ENCODE assay signal across 29 cellular contexts in genomic region chr3:197355713-197356112, GRCh38. TPM values are rescaled to one million over a fixed set of nuclear protein-coding genes. Genes with fewer than 3 reads are reported as not detected.
A peak's percentile ranks its signal among the peaks of the same experiment; 100 is the strongest.
DNase-seq lines count a peak whose midpoint lies in the region; ATAC-seq, FAIRE-seq and TF ChIP-seq lines count a peak whose summit lies in the region.
"Had no signal": no experiment of that assay in that cellular context is flagged by ENCODE, and none has a peak within 500 bp of the region (broad histone marks: within the 10 kb centered on the region; RNA-seq: fewer than 3 reads in every experiment).

No MANE protein-coding gene starts in this region.

- ATAC-seq in HG03159 (IDR thresholded peaks at IDR 0.05; ENCODE audit: unreplicated experiment): no peak
- ATAC-seq: activated CD8-positive, alpha-beta memory T cell treated with anti-CD3 and anti-CD28 coated beads, Interleukin-2, amount 10 ng/mL, durations not matched to agents 7 days and 5 days; body of pancreas; HCT116; stimulated activated naive CD8-positive, alpha-beta T cell treated with anti-CD3 and anti-CD28 coated beads, Interleukin-15, amount 100 ng/mL, for 72 hours had no signal

- no peak overlapping the region for H3K4me3 ChIP-seq in BLaER1 treated with 17β-estradiol and CSF1 and Interleukin-3, amounts not matched to agents 10 nM and 100 nM
- H3K4me3 ChIP-seq in A673 (ENCODE audit: low read depth, low read length, poor library complexity, severe bottlenecking): no peak overlapping the region
- H3K4me3 ChIP-seq: body of pancreas, prostate gland, skin epidermis, transverse colon had no signal

- H3K27me3 Mint-ChIP-seq in activated CD4-positive, alpha-beta memory T cell treated with anti-CD3 and anti-CD28 coated beads, Interleukin-2, amount 10 ng/mL, durations not matched to agents 7 days and 5 days: peaks cover 15% of the 10 kb centered on the region

- peaks cover 27 to 51% (median 49%) of the 10 kb centered on the region in 10 experiments for H3K4me1 ChIP-seq in BLaER1 treated with 17β-estradiol and CSF1 and Interleukin-3, amounts not matched to agents 10 nM and 100 nM
- no peaks in the 10 kb centered on the region for H3K4me1 ChIP-seq in A673 (ENCODE audit: insufficient read depth, low read length, poor library complexity, severe bottlenecking)
- H3K4me1 ChIP-seq: prostate gland had no signal

- peaks cover 0 to 6% (median 0%) of the 10 kb centered on the region in 11 experiments; a peak in 2 of 22 replicates for H3K27me3 ChIP-seq in BLaER1 treated with 17β-estradiol and CSF1 and Interleukin-3, amounts not matched to agents 10 nM and 100 nM
- H3K27me3 ChIP-seq in A673 (replicated peaks; ENCODE audit: insufficient read depth, low read depth, low read length, poor library complexity): no peaks in the 10 kb centered on the region
- H3K27me3 ChIP-seq: body of pancreas, SJSA1, transverse colon had no signal

- H3K4me2 ChIP-seq in BLaER1 treated with 17β-estradiol and CSF1 and Interleukin-3, amounts not matched to agents 10 nM and 100 nM: peak overlapping the region; percentile 89 to 96 (median 93)

- H3K27ac Mint-ChIP-seq in activated CD4-positive, alpha-beta memory T cell treated with anti-CD3 and anti-CD28 coated beads, Interleukin-2, amount 10 ng/mL, durations not matched to agents 7 days and 5 days: no peak overlapping the region
- H3K27ac Mint-ChIP-seq: activated B cell treated with CpG ODN at 0.5 μM for 24 hours; activated CD8-positive, alpha-beta memory T cell treated with anti-CD3 and anti-CD28 coated beads, Interleukin-2, amount 10 ng/mL, durations not matched to agents 7 days and 5 days had no signal

- CTCF ChIA-PET in activated CD4-positive, alpha-beta memory T cell treated with anti-CD3 and anti-CD28 coated beads, Interleukin-2, amount 10 ng/mL, durations not matched to agents 7 days and 5 days (lab: Charles Lee): no interaction called here
- CTCF ChIA-PET in A673 (lab: Charles Lee): no interaction called here

- peak overlapping the region in 1 of 11 experiments; percentile 69; a peak in 1 of 22 replicates for H3K9ac ChIP-seq in BLaER1 treated with 17β-estradiol and CSF1 and Interleukin-3, amounts not matched to agents 10 nM and 100 nM

- no peak overlapping the region for H3K4me3 Mint-ChIP-seq in activated CD4-positive, alpha-beta memory T cell treated with anti-CD3 and anti-CD28 coated beads, Interleukin-2, amount 10 ng/mL, durations not matched to agents 7 days and 5 days
- H3K4me3 Mint-ChIP-seq: activated B cell treated with CpG ODN at 0.5 μM for 24 hours; activated CD8-positive, alpha-beta memory T cell treated with anti-CD3 and anti-CD28 coated beads, Interleukin-2, amount 10 ng/mL, durations not matched to agents 7 days and 5 days; stimulated activated naive CD8-positive, alpha-beta T cell treated with anti-CD3 and anti-CD28 coated beads, Interleukin-15, amount 100 ng/mL, for 72 hours had no signal

- 0 out of 22 replicates have a peak overlapping the region, but pooled peaks of 1 of the 11 experiments have one; percentile 70 for H3K27ac ChIP-seq in BLaER1 treated with 17β-estradiol and CSF1 and Interleukin-3, amounts not matched to agents 10 nM and 100 nM
- H3K27ac ChIP-seq in A673 (ENCODE audit: low read depth, low read length, poor library complexity, severe bottlenecking): no peak overlapping the region
- H3K27ac ChIP-seq: body of pancreas, prostate gland, SJSA1 had no signal

- peaks cover 2% of the 10 kb centered on the region for H3K36me3 Mint-ChIP-seq in activated CD4-positive, alpha-beta memory T cell treated with anti-CD3 and anti-CD28 coated beads, Interleukin-2, amount 10 ng/mL, durations not matched to agents 7 days and 5 days (ENCODE audit: low read depth)

- H3K4me1 Mint-ChIP-seq in activated CD4-positive, alpha-beta memory T cell treated with anti-CD3 and anti-CD28 coated beads, Interleukin-2, amount 10 ng/mL, durations not matched to agents 7 days and 5 days: no peaks in the 10 kb centered on the region
- H3K4me1 Mint-ChIP-seq: activated B cell treated with CpG ODN at 0.5 μM for 24 hours; activated CD8-positive, alpha-beta memory T cell treated with anti-CD3 and anti-CD28 coated beads, Interleukin-2, amount 10 ng/mL, durations not matched to agents 7 days and 5 days; stimulated activated naive CD8-positive, alpha-beta T cell treated with anti-CD3 and anti-CD28 coated beads, Interleukin-15, amount 100 ng/mL, for 72 hours had no signal

- POLR2A ChIA-PET in activated CD4-positive, alpha-beta memory T cell treated with anti-CD3 and anti-CD28 coated beads, Interleukin-2, amount 10 ng/mL, durations not matched to agents 7 days and 5 days (lab: Charles Lee): no interaction called here
- POLR2A ChIA-PET in A673 (lab: Charles Lee; ENCODE audit: low non-redundant PET): no interaction called here

- DNase-seq in RCC 7860 (ENCODE audit: low spot score): peak; percentile 30
- DNase-seq in glomerular visceral epithelial cell (ENCODE audit: extremely low spot score): peak; percentile 60
- peak; percentile 23 for DNase-seq in posterior vena cava (ENCODE audit: low spot score)
- no peak for DNase-seq in activated CD4-positive, alpha-beta memory T cell treated with anti-CD3 and anti-CD28 coated beads, Interleukin-2, amount 10 ng/mL, durations not matched to agents 7 days and 5 days
- no peak for DNase-seq in A673 (ENCODE audit: low spot score)
- no peak for DNase-seq in NCI-H748 treated with DMSO at 0.1 percent for 48 hours (lab: John Stamatoyannopoulos, UW)
- DNase-seq: activated B cell treated with CpG ODN at 0.5 μM for 24 hours; activated CD4-positive, alpha-beta T cell treated with anti-CD3 and anti-CD28 coated beads, Interleukin-2, amount 50 U/mL, for 1 hour; activated CD8-positive, alpha-beta memory T cell treated with anti-CD3 and anti-CD28 coated beads, Interleukin-2, amount 10 ng/mL, durations not matched to agents 7 days and 5 days; activated naive CD4-positive, alpha-beta T cell; activated T-cell treated with anti-CD3 and anti-CD28 coated beads, Interleukin-2, amount 50 U/mL, for 48 hours; body of pancreas; cerebellar nuclear complex; Karpas-422; kidney glomerular epithelial cell; mammary epithelial cell; NCI-H1048; NCI-H1694 treated with DMSO at 0.1 percent for 48 hours; NCI-H526 treated with DMSO at 0.1 percent for 48 hours; stimulated activated CD8-positive, alpha-beta memory T cell treated with anti-CD3 and anti-CD28 coated beads, Interleukin-4, amount 100 ng/mL, for 48 hours; stimulated activated naive CD8-positive, alpha-beta T cell treated with anti-CD3 and anti-CD28 coated beads, Interleukin-15, amount 100 ng/mL, for 72 hours had no signal

- H3K36me3 ChIP-seq in BLaER1 treated with 17β-estradiol and CSF1 and Interleukin-3, amounts not matched to agents 10 nM and 100 nM: peaks cover 0 to 5% (median 0%) of the 10 kb centered on the region in 11 experiments; a peak in 4 of 22 replicates
- H3K36me3 ChIP-seq in A673 (ENCODE audit: insufficient read depth, low read length, poor library complexity, severe bottlenecking): no peaks in the 10 kb centered on the region
- H3K36me3 ChIP-seq: prostate gland, SJSA1, transverse colon had no signal

- no TSS peak for BruUV-seq in A673 (replicated peaks; lab: Mats Ljungman, UMichigan)

- intact Hi-C loops in posterior vena cava (cut with DNase I): no loop called here
- intact Hi-C loops in A673 (cut with micrococcal nuclease; ENCODE audit: unreplicated experiment): no loop called here

- no peaks in the 10 kb centered on the region for H4K20me1 ChIP-seq in BLaER1 treated with 17β-estradiol and CSF1 and Interleukin-3, amounts not matched to agents 10 nM and 100 nM

- H3K9me3 ChIP-seq in BLaER1 treated with 17β-estradiol and CSF1 and Interleukin-3, amounts not matched to agents 10 nM and 100 nM (replicated peaks in 1 of 11): peaks cover 22 to 29% (median 27%) of the 10 kb centered on the region in 11 experiments
- peaks cover 7% of the 10 kb centered on the region for H3K9me3 ChIP-seq in A673 (ENCODE audit: low read depth, low read length, poor library complexity, severe bottlenecking)
- H3K9me3 ChIP-seq: prostate gland had no signal

- FAIRE-seq in RCC 7860 (lab: Jason Lieb, UNC): no peak
- FAIRE-seq: GM18507 had no signal

- peaks cover 6% of the 10 kb centered on the region for H3K9me3 Mint-ChIP-seq in activated CD4-positive, alpha-beta memory T cell treated with anti-CD3 and anti-CD28 coated beads, Interleukin-2, amount 10 ng/mL, durations not matched to agents 7 days and 5 days

- TF ChIP-seq CTCF in A673 (conservative IDR thresholded peaks at IDR 0.05; ENCODE audit: low read depth, low read length): no peak

RNA-seq across cellular contexts. Expression of gene DLG1, which starts 57.3 kb away (rescaled TPM):
- 10 to 100 TPM; 67.9 to 70.3 TPM for total RNA-seq in posterior vena cava
- total RNA-seq in activated CD4-positive, alpha-beta memory T cell treated with anti-CD3 and anti-CD28 coated beads, Interleukin-2, amount 10 ng/mL, durations not matched to agents 7 days and 5 days: 10 to 100 TPM; 58.2 to 61.4 TPM
- total RNA-seq in A673 (2021): 107 TPM in 2 replicates

Comparison
In these comparisons a context has a peak if more than half of its experiments do, and no peak if none do; other contexts are left out.
1. DNase-seq: peak in RCC 7860 (single experiment), glomerular visceral epithelial cell (single experiment) and posterior vena cava (single experiment); none in activated CD4-positive, alpha-beta memory T cell treated with anti-CD3 and anti-CD28 coated beads, Interleukin-2, amount 10 ng/mL, durations not matched to agents 7 days and 5 days (single experiment), A673 (single experiment) and NCI-H748 treated with DMSO at 0.1 percent for 48 hours (single experiment).